Comparison of ENCODE assay signal across 10 cellular contexts in genomic region chr14:99215277-99215676, GRCh38. TPM values are rescaled to one million over a fixed set of nuclear protein-coding genes. Genes with fewer than 3 reads are reported as not detected.
DNase-seq lines count a peak whose midpoint lies in the region; ATAC-seq, FAIRE-seq and TF ChIP-seq lines count a peak whose summit lies in the region.
"Had no signal": no experiment of that assay in that cellular context is flagged by ENCODE, and none has a peak within 500 bp of the region (broad histone marks: within the 10 kb centered on the region; RNA-seq: fewer than 3 reads in every experiment).

No MANE protein-coding gene starts in this region.

- TF ChIP-seq POLR2A in H1 (IDR thresholded peaks at IDR 0.05; ENCODE audit: control extremely low read depth in 1 of 2, low read depth in 2 of 2, low read length in 2 of 2) = no peak
- no peak for TF ChIP-seq POLR2A in Peyer's patch (IDR thresholded peaks at IDR 0.05)

- no peak overlapping the region for H2BK20ac ChIP-seq in H1 (ENCODE audit: low read length)

- H3K56ac ChIP-seq in H1 (replicated peaks; ENCODE audit: insufficient read length, low read depth, low read length) = no peak overlapping the region

- H3K23me2 ChIP-seq in H1 (ENCODE audit: low read depth, low read length) = no peaks in the 10 kb centered on the region

- H3K4ac ChIP-seq in H1 (replicated peaks; ENCODE audit: insufficient read length, low read depth, low read length) = no peak overlapping the region

- H4K5ac ChIP-seq in H1 (ENCODE audit: insufficient read length, low read depth, low read length) = no peak overlapping the region

- 85% methylated on average over 16 of the region's 16 CpGs; no CpG with 5 or more reads in 1 of the 2 experiments for WGBS in H1 (ENCODE audit: extremely low coverage in 1 of 2, insufficient coverage in 1 of 2, insufficient read length in 1 of 2, insufficient replicate concordance in 2 of 2, low coverage in 1 of 2, low lambda C conversion rate in 2 of 2, missing lambda C conversion rate in 1 of 2), 2 experiments

- no peak for FAIRE-seq in H1 (lab: Jason Lieb, UNC)

- H3K9ac ChIP-seq in SK-N-MC (ENCODE audit: insufficient read length) = no peak overlapping the region
- H3K9ac ChIP-seq in H1 (replicated peaks in 1 of 4; ENCODE audit: extremely low read depth in 1 of 4, low read depth in 3 of 4, low read length in 3 of 4) = no peak overlapping the region
- no peak overlapping the region for H3K9ac ChIP-seq in parathyroid adenoma

- H3K79me2 ChIP-seq in H1 (ENCODE audit: control insufficient read depth in 1 of 2, insufficient read depth in 2 of 2, low read length in 2 of 2) (peaks cover 3 to 27% of the 10 kb centered on the region in 2 experiments; a peak in 3 of 4 replicates), parathyroid adenoma (no peaks in the 10 kb centered on the region)

- H2BK12ac ChIP-seq in H1 (ENCODE audit: low read depth, low read length) = no peak overlapping the region

- POLR2A ChIA-PET in H1 (lab: Charles Lee; ENCODE audit: partially characterized antibody) = interaction anchor here (1.2 to 2.1 kb wide), 2 partner anchors 10 to 15 kb away, joined by 3 to 4 read pairs; no protein-coding TSS in a partner anchor

- peaks cover 91% of the 10 kb centered on the region for H3K36me3 ChIP-seq in SK-N-MC (ENCODE audit: insufficient read depth, low read length)
- no peaks in the 10 kb centered on the region for H3K36me3 ChIP-seq in H1 (ENCODE audit: control insufficient read depth in 2 of 4, insufficient read depth in 4 of 4, low read length in 3 of 4)
- H3K36me3 ChIP-seq in parathyroid adenoma (ENCODE audit: control insufficient read depth, insufficient read depth, low read length) = no peaks in the 10 kb centered on the region
- no peaks in the 10 kb centered on the region for H3K36me3 ChIP-seq in Peyer's patch

- H3K79me1 ChIP-seq in H1 (ENCODE audit: low read depth, low read length) = peaks cover 8% of the 10 kb centered on the region; the same call in 1 of the 2 replicates

- no peak for ATAC-seq in GM19397 (IDR thresholded peaks at IDR 0.05; ENCODE audit: unreplicated experiment)
- ATAC-seq: stimulated activated naive B cell treated with anti-CD40 and anti-IgM and Interleukin-4, amounts not matched to agents 10 μg/mL and 1 μg/mL and 100 μg/mL, for 72 hours had no signal

- H4K8ac ChIP-seq in H1 (ENCODE audit: extremely low read depth, insufficient read depth, low read length) = no peak overlapping the region

- 0 out of 2 replicates have a peak overlapping the region, but pooled peaks have one; percentile 7 for H3K4me3 ChIP-seq in SK-N-MC
- no peak overlapping the region for H3K4me3 ChIP-seq in H1 (ENCODE audit: extremely low read depth in 1 of 4, insufficient read depth in 2 of 4, low read depth in 3 of 4, low read length in 4 of 4)
- no peak overlapping the region for H3K4me3 ChIP-seq in parathyroid adenoma (ENCODE audit: low read depth, low read length)
- H3K4me3 ChIP-seq in Peyer's patch = no peak overlapping the region

- no peak overlapping the region for H2BK15ac ChIP-seq in H1 (ENCODE audit: low read length)

- TF ChIP-seq EP300 in H1 (IDR thresholded peaks at IDR 0.05; ENCODE audit: borderline replicate concordance in 1 of 2, low read depth in 2 of 2, low read length in 2 of 2) = no peak

- no peaks in the 10 kb centered on the region for H3K9me3 ChIP-seq in SK-N-MC (ENCODE audit: low read depth, low read length)
- H3K9me3 ChIP-seq in H1 (ENCODE audit: insufficient read depth in 2 of 2, low read depth in 1 of 2, low read length in 1 of 2) = no peaks in the 10 kb centered on the region
- H3K9me3 ChIP-seq in parathyroid adenoma (ENCODE audit: control insufficient read depth, low read length) = no peaks in the 10 kb centered on the region
- H3K9me3 ChIP-seq in Peyer's patch = no peaks in the 10 kb centered on the region

- no peak overlapping the region for H2BK5ac ChIP-seq in H1 (ENCODE audit: low read depth, low read length)

- no peak overlapping the region for H2AK5ac ChIP-seq in H1 (ENCODE audit: low read depth, low read length)

- H3K23ac ChIP-seq in H1 (ENCODE audit: insufficient read length) = no peak overlapping the region

- no peak overlapping the region for H3K4me2 ChIP-seq in H1 (ENCODE audit: insufficient read depth in 1 of 2, low read depth in 2 of 2, low read length in 2 of 2)
- peak overlapping the region; percentile 27 for H3K4me2 ChIP-seq in parathyroid adenoma (ENCODE audit: low read length)

- no peak overlapping the region for H2BK120ac ChIP-seq in H1 (replicated peaks; ENCODE audit: low read depth, low read length)

- H3K4me1 ChIP-seq in H1 (replicated peaks in 1 of 4; ENCODE audit: control insufficient read depth in 3 of 4, insufficient read depth in 4 of 4, low read length in 3 of 4) (peaks cover 0 to 4% (median 2%) of the 10 kb centered on the region in 4 experiments; a peak in 2 of 7 replicates), parathyroid adenoma (no peaks in the 10 kb centered on the region), Peyer's patch (peaks cover 0 to 4% (median 0%) of the 10 kb centered on the region in 4 donors)

- H3K14ac ChIP-seq in H1 (ENCODE audit: insufficient read length) = no peak overlapping the region

- CTCF ChIA-PET in H1 (lab: Charles Lee; ENCODE audit: partially characterized antibody) = interaction anchor here (0.9 to 2.6 kb wide), 8 partner anchors 10 to 173 kb away, joined by 3 to 11 read pairs (median 4); no protein-coding TSS in a partner anchor

- H3K18ac ChIP-seq in H1 (ENCODE audit: extremely low read depth, low read length) = no peak overlapping the region

- TF ChIP-seq CTCF in H1 (IDR thresholded peaks at IDR 0.05; ENCODE audit: control extremely low read depth in 1 of 3, insufficient read depth in 1 of 3, low read depth in 1 of 3, low read length in 3 of 3) (no peak), parathyroid adenoma (IDR thresholded peaks at IDR 0.05) (no peak), Peyer's patch (IDR thresholded peaks at IDR 0.05) (no peak)

- H4K20me1 ChIP-seq in H1 (replicated peaks in 1 of 2; ENCODE audit: control insufficient read depth in 1 of 2, insufficient read depth in 2 of 2, low read length in 2 of 2) = peaks cover 0 to 7% of the 10 kb centered on the region in 2 experiments

- no peak overlapping the region for H2AFZ ChIP-seq in H1 (ENCODE audit: low read length)
- no peak overlapping the region for H2AFZ ChIP-seq in parathyroid adenoma

- TF ChIP-seq RAD21 in H1 (IDR thresholded peaks at IDR 0.05 in 1 of 2, conservative IDR thresholded peaks at IDR 0.05 in 1 of 2; ENCODE audit: low read depth in 2 of 2, low read length in 2 of 2) = no peak

- DNase-seq in Caki2 (ENCODE audit: low read depth) (peak; percentile 39), SK-N-MC (ENCODE audit: low read depth, low spot score) (no peak), H1 (ENCODE audit: low read depth in 1 of 2, low spot score in 2 of 2) (no peak), NCI-H1694 (lab: John Stamatoyannopoulos, UW) (no peak), NCI-H345 treated with DMSO at 0.1 percent for 48 hours (lab: John Stamatoyannopoulos, UW; ENCODE audit: unreplicated experiment) (no peak), Peyer's patch (no peak)
- DNase-seq: stimulated activated naive B cell treated with anti-CD40 and anti-IgM and Interleukin-4, amounts not matched to agents 10 μg/mL and 1 μg/mL and 100 μg/mL, for 72 hours; SW 1271 had no signal

- H3K27ac ChIP-seq in SK-N-MC (peak overlapping the region; percentile 72), H1 (ENCODE audit: low read depth, low read length) (no peak overlapping the region), parathyroid adenoma (no peak overlapping the region), Peyer's patch (no peak overlapping the region)

- H4K91ac ChIP-seq in H1 (replicated peaks; ENCODE audit: insufficient read length, low read length) = no peak overlapping the region

- in situ Hi-C loops in Caki2 (cut with HindIII; ENCODE audit: low pct_unique_long_range_greater_than_20kb, low sequenced_read_pairs) = no loop called here

- H3K27me3 ChIP-seq in H1 (replicated peaks in 1 of 4; ENCODE audit: control insufficient read depth in 3 of 4, extremely low read depth in 1 of 4, insufficient read depth in 3 of 4, low read length in 3 of 4) (no peaks in the 10 kb centered on the region), parathyroid adenoma (ENCODE audit: control insufficient read depth, insufficient read depth, low read length) (no peaks in the 10 kb centered on the region), Peyer's patch (no peaks in the 10 kb centered on the region)

TF ChIP-seq in H1, 55 proteins besides CTCF, POLR2A, EP300 and RAD21 (continues in another document):
- TF ChIP-seq TAF1 (IDR thresholded peaks at IDR 0.05; ENCODE audit: low read depth, low read length) (no peak), MAFK (IDR thresholded peaks at IDR 0.05; ENCODE audit: low read depth, low read length) (0 out of 2 replicates have a peak, but pooled peaks have one; percentile 17), ATF3 (IDR thresholded peaks at IDR 0.05; ENCODE audit: insufficient read depth, low read depth, low read length) (no peak), CTBP2 (IDR thresholded peaks at IDR 0.05; ENCODE audit: borderline replicate concordance, insufficient read depth, insufficient read length, low read length) (no peak), SRF (IDR thresholded peaks at IDR 0.05; ENCODE audit: low read depth, low read length) (no peak), RFX5 (IDR thresholded peaks at IDR 0.05; ENCODE audit: borderline replicate concordance, low read depth, low read length) (no peak)

RNA-seq across cellular contexts. Expression of gene BCL11B, which starts 56.7 kb away (rescaled TPM):
- 0.03 TPM in 1 of 2 replicates, not detected in the other for total RNA-seq in Caki2 (2014; rRNA removed; shearing (Covaris generic); ENCODE audit: low replicate concordance)
- total RNA-seq in H1 (2021; fragmentation: NEBNext Ultra II Directional; extraction: Animal tissue kit (Norgen Biotek cat#: 25700)) = 5.9 TPM in 2 replicates
- 0.63 and 0.80 TPM in 2 replicates for polyA plus RNA-seq in H1 (2011; rRNA removed)
- polyA plus RNA-seq in H1 (2011; cell fraction: cytosol; rRNA removed) = 0.85 TPM
- polyA plus RNA-seq in H1 (2011; cell fraction: nucleus; rRNA removed) = 1.5 TPM
- 1.1 to 2.2 TPM (median 1.2 TPM) in 4 replicates for polyA plus RNA-seq in H1 (2012, experiment 1 of 2)
- polyA plus RNA-seq in H1 (2012, experiment 2 of 2) = 0.22 TPM
- 2.1 TPM for polyA plus RNA-seq in H1 (2013, experiment 1 of 2)
- polyA plus RNA-seq in H1 (2013, experiment 2 of 2) = 2.1 TPM
- polyA minus RNA-seq in H1 (2011; rRNA and poly(A)+ RNA removed) = 1.7 and 1.9 TPM in 2 replicates
- polyA minus RNA-seq in H1 (2011; cell fraction: cytosol; rRNA and poly(A)+ RNA removed) = 3.2 TPM
- 4.1 TPM for polyA minus RNA-seq in H1 (2011; cell fraction: nucleus; rRNA and poly(A)+ RNA removed)
- total RNA-seq in Peyer's patch = 10 to 100 TPM in 2 of 4 donors, 1 to 10 TPM in 2; 7.7 to 10.2 (median 10.0) TPM
